ENCODE assay signal across 16 cellular contexts in genomic region chr18:57772387-57772799, GRCh38. TPM values are rescaled to one million over a fixed set of nuclear protein-coding genes. Genes with fewer than 3 reads are reported as not detected.
DNase-seq lines count a peak whose midpoint lies in the region; ATAC-seq, FAIRE-seq and TF ChIP-seq lines count a peak whose summit lies in the region.
"Had no signal": no experiment of that assay in that cellular context is flagged by ENCODE, and none has a peak within 500 bp of the region (broad histone marks: within the 10 kb centered on the region; RNA-seq: fewer than 3 reads in every experiment).

No MANE protein-coding gene starts in this region.

- H3K79me2 ChIP-seq in HCT116 (ENCODE audit: insufficient read depth, low read length) (peaks cover 7% of the 10 kb centered on the region; the same call in 1 of the 2 replicates), keratinocyte (ENCODE audit: control insufficient read depth, insufficient read depth, low read length) (peaks cover 14% of the 10 kb centered on the region)

- TF ChIP-seq RAD21 in HCT116 (IDR thresholded peaks at IDR 0.05; ENCODE audit: low read depth), result no peak

- dilution Hi-C loops in keratinocyte (cut with MboI; ENCODE audit: extremely low pct_ligation_motif_present, low sequenced_read_pairs), result no loop called here

- BruUV-seq in HCT116 (replicated peaks; lab: Mats Ljungman, UMichigan), result no TSS peak

- RAD21 ChIA-PET in HCT116 (lab: Charles Lee; ENCODE audit: low non-redundant PET in 1 of 2, low total read pairs in 2 of 2, uncharacterized antibody in 2 of 2, unreplicated experiment in 2 of 2), result interaction anchor here in 1 of 2 experiments (0.6 kb wide), 1 partner anchor 65 kb away, joined by 3 read pairs; no protein-coding TSS in a partner anchor

- no peaks in the 10 kb centered on the region for H3K9me1 ChIP-seq in keratinocyte (ENCODE audit: control insufficient read depth, extremely low read depth, insufficient read depth, low read length)

- no peak overlapping the region for H2AFZ ChIP-seq in HCT116 (ENCODE audit: low read depth, low read length, poor library complexity, severe bottlenecking)
- H2AFZ ChIP-seq in keratinocyte (ENCODE audit: control insufficient read depth, low read length), result no peak overlapping the region

- H3K9me3 ChIP-seq in HCT116 (ENCODE audit: control insufficient read depth in 1 of 2, insufficient read depth in 1 of 2, low read depth in 1 of 2, low read length in 2 of 2) (no peaks in the 10 kb centered on the region), RWPE2 (ENCODE audit: severe bottlenecking) (no peaks in the 10 kb centered on the region), keratinocyte (ENCODE audit: control insufficient read depth, low read depth, low read length) (no peaks in the 10 kb centered on the region), prostate gland (no peaks in the 10 kb centered on the region)
- H3K9me3 ChIP-seq: HAP-1, MG63 had no signal

- H3K4me1 ChIP-seq in HCT116 (ENCODE audit: control insufficient read depth in 1 of 2, insufficient read depth in 2 of 2, low read length in 2 of 2) (peaks cover 45 to 70% of the 10 kb centered on the region in 2 experiments), RWPE2 (ENCODE audit: insufficient read depth, poor library complexity, severe bottlenecking) (peaks cover 42% of the 10 kb centered on the region), keratinocyte (ENCODE audit: control insufficient read depth, extremely low read depth, insufficient read depth, low read length) (peaks cover 34% of the 10 kb centered on the region), prostate gland (replicated peaks) (peaks cover 11% of the 10 kb centered on the region)

- ATAC-seq in HCT116 (no peak), RWPE2 (ENCODE audit: low read depth) (no peak)
- ATAC-seq in activated naive CD4-positive, alpha-beta T cell treated with anti-CD3 and anti-CD28 coated beads, Interleukin-2, amount 50 U/mL, for 72 hours, result no peak
- ATAC-seq: activated CD8-positive, alpha-beta T cell treated with anti-CD3 and anti-CD28 coated beads for 36 hours; Right ventricle myocardium inferior; stimulated activated naive CD8-positive, alpha-beta T cell treated with anti-CD3 and anti-CD28 coated beads, Interleukin-15, Interleukin-2, amounts not matched to agents 100 U/mL and 50 U/mL, for 24 hours had no signal

- H3K36me3 ChIP-seq in HCT116 (ENCODE audit: control insufficient read depth in 1 of 2, insufficient read depth in 2 of 2, low read length in 2 of 2), result no peaks in the 10 kb centered on the region
- no peaks in the 10 kb centered on the region for H3K36me3 ChIP-seq in RWPE2 (ENCODE audit: low read depth)
- no peaks in the 10 kb centered on the region for H3K36me3 ChIP-seq in keratinocyte (ENCODE audit: control insufficient read depth in 2 of 2, extremely low read depth in 1 of 2, insufficient read depth in 2 of 2, low read length in 2 of 2)
- no peaks in the 10 kb centered on the region for H3K36me3 ChIP-seq in prostate gland
- H3K36me3 ChIP-seq: BLaER1 treated with 17β-estradiol and CSF1 and Interleukin-3, amounts not matched to agents 10 nM and 100 nM; brain microvascular endothelial cell; HAP-1 had no signal

- TF ChIP-seq CTCF in HCT116 (IDR thresholded peaks at IDR 0.05 in 2 of 3, conservative IDR thresholded peaks at IDR 0.05 in 1 of 3; ENCODE audit: borderline replicate concordance in 1 of 3, insufficient read depth in 1 of 3, low read depth in 2 of 3, low read length in 2 of 3) (no peak), RWPE2 (IDR thresholded peaks at IDR 0.05; ENCODE audit: poor library complexity, severe bottlenecking) (no peak), keratinocyte (optimal IDR thresholded peaks at IDR 0.05 in 1 of 3, IDR thresholded peaks at IDR 0.05 in 1 of 3, conservative IDR thresholded peaks at IDR 0.05 in 1 of 3; ENCODE audit: extremely low read depth in 1 of 3, insufficient read depth in 2 of 3, low read length in 3 of 3) (no peak), prostate gland (IDR thresholded peaks at IDR 0.05) (no peak)

- no peak overlapping the region for H3K4me3 Mint-ChIP-seq in activated CD4-positive, alpha-beta memory T cell treated with anti-CD3 and anti-CD28 coated beads, Interleukin-2, amount 10 ng/mL, durations not matched to agents 7 days and 5 days
- H3K4me3 Mint-ChIP-seq: activated CD8-positive, alpha-beta T cell treated with anti-CD3 and anti-CD28 coated beads for 36 hours had no signal

- H3K9me3 Mint-ChIP-seq in activated naive CD4-positive, alpha-beta T cell treated with anti-CD3 and anti-CD28 coated beads, Interleukin-2, amount 50 U/mL, for 72 hours, result no peaks in the 10 kb centered on the region
- no peaks in the 10 kb centered on the region for H3K9me3 Mint-ChIP-seq in activated CD4-positive, alpha-beta memory T cell treated with anti-CD3 and anti-CD28 coated beads, Interleukin-2, amount 10 ng/mL, durations not matched to agents 7 days and 5 days
- H3K9me3 Mint-ChIP-seq: activated CD8-positive, alpha-beta T cell treated with anti-CD3 and anti-CD28 coated beads for 36 hours had no signal

- no peak overlapping the region for H3K9ac ChIP-seq in HCT116 (ENCODE audit: low read length)
- H3K9ac ChIP-seq in keratinocyte (ENCODE audit: control insufficient read depth, extremely low read depth, insufficient read depth, low read length), result peak overlapping the region; percentile 42

- no peaks in the 10 kb centered on the region for H3K4me1 Mint-ChIP-seq in activated CD4-positive, alpha-beta memory T cell treated with anti-CD3 and anti-CD28 coated beads, Interleukin-2, amount 10 ng/mL, durations not matched to agents 7 days and 5 days

- H3K27me3 Mint-ChIP-seq in activated CD4-positive, alpha-beta memory T cell treated with anti-CD3 and anti-CD28 coated beads, Interleukin-2, amount 10 ng/mL, durations not matched to agents 7 days and 5 days, result no peaks in the 10 kb centered on the region
- H3K27me3 Mint-ChIP-seq: activated CD8-positive, alpha-beta T cell treated with anti-CD3 and anti-CD28 coated beads for 36 hours had no signal

- DNase-seq in HCT116 (ENCODE audit: low read depth, low spot score) (no peak), RWPE2 (ENCODE audit: low spot score) (no peak), keratinocyte (ENCODE audit: low read depth, low spot score) (no peak), prostate gland (ENCODE audit: low spot score) (peak; percentile 64), dermis blood vessel endothelial cell (no peak), globus pallidus (ENCODE audit: low spot score) (no peak)
- DNase-seq in activated naive CD4-positive, alpha-beta T cell treated with anti-CD3 and anti-CD28 coated beads, Interleukin-2, amount 50 U/mL, for 72 hours (ENCODE audit: low spot score in 2 of 2), result no peak
- DNase-seq in activated CD4-positive, alpha-beta memory T cell treated with anti-CD3 and anti-CD28 coated beads, Interleukin-2, amount 10 ng/mL, durations not matched to agents 7 days and 5 days, result no peak
- DNase-seq: activated CD8-positive, alpha-beta T cell treated with anti-CD3 and anti-CD28 coated beads for 36 hours; brain microvascular endothelial cell; MG63; midbrain; stimulated activated naive CD8-positive, alpha-beta T cell treated with anti-CD3 and anti-CD28 coated beads, Interleukin-15, Interleukin-2, amounts not matched to agents 100 U/mL and 50 U/mL, for 24 hours had no signal

- H3K9me2 ChIP-seq in HCT116 (ENCODE audit: insufficient read depth), result no peaks in the 10 kb centered on the region

- peak overlapping the region in 1 of 2 donors; percentile 52 for H3K27ac Mint-ChIP-seq in activated naive CD4-positive, alpha-beta T cell treated with anti-CD3 and anti-CD28 coated beads, Interleukin-2, amount 50 U/mL, for 72 hours
- H3K27ac Mint-ChIP-seq in activated CD4-positive, alpha-beta memory T cell treated with anti-CD3 and anti-CD28 coated beads, Interleukin-2, amount 10 ng/mL, durations not matched to agents 7 days and 5 days, result no peak overlapping the region
- H3K27ac Mint-ChIP-seq: activated CD8-positive, alpha-beta T cell treated with anti-CD3 and anti-CD28 coated beads for 36 hours had no signal

- CTCF ChIA-PET in HCT116 (lab: Charles Lee), result no interaction called here
- CTCF ChIA-PET in activated CD4-positive, alpha-beta memory T cell treated with anti-CD3 and anti-CD28 coated beads, Interleukin-2, amount 10 ng/mL, durations not matched to agents 7 days and 5 days (lab: Charles Lee), result no interaction called here

- H4K20me1 ChIP-seq in HCT116 (ENCODE audit: insufficient read depth) (no peaks in the 10 kb centered on the region), keratinocyte (ENCODE audit: control insufficient read depth, extremely low read depth, insufficient read depth, low read length) (no peaks in the 10 kb centered on the region)
- H4K20me1 ChIP-seq: BLaER1 treated with 17β-estradiol and CSF1 and Interleukin-3, amounts not matched to agents 10 nM and 100 nM had no signal

- FAIRE-seq in keratinocyte (lab: Jason Lieb, UNC), result peak; percentile 48

- H3K27me3 ChIP-seq in HCT116 (ENCODE audit: insufficient read depth, low read length) (no peaks in the 10 kb centered on the region), RWPE2 (ENCODE audit: insufficient read depth, poor library complexity, severe bottlenecking) (no peaks in the 10 kb centered on the region), keratinocyte (ENCODE audit: control insufficient read depth, extremely low read depth, insufficient read depth, low read length) (no peaks in the 10 kb centered on the region), prostate gland (replicated peaks; ENCODE audit: insufficient read depth) (no peaks in the 10 kb centered on the region)
- H3K27me3 ChIP-seq: BLaER1 treated with 17β-estradiol and CSF1 and Interleukin-3, amounts not matched to agents 10 nM and 100 nM; brain microvascular endothelial cell; MG63 had no signal

- H3K4me3 ChIP-seq in HCT116 (replicated peaks in 1 of 2; ENCODE audit: low read depth in 1 of 2, low read length in 2 of 2), result no peak overlapping the region
- no peak overlapping the region for H3K4me3 ChIP-seq in RWPE2 (ENCODE audit: severe bottlenecking)
- no peak overlapping the region for H3K4me3 ChIP-seq in keratinocyte (ENCODE audit: control insufficient read depth in 2 of 3, extremely low read depth in 1 of 3, insufficient read depth in 2 of 3, low read depth in 1 of 3, low read length in 3 of 3)
- H3K4me3 ChIP-seq in prostate gland, result no peak overlapping the region
- H3K4me3 ChIP-seq: BLaER1 treated with 17β-estradiol and CSF1 and Interleukin-3, amounts not matched to agents 10 nM and 100 nM; HAP-1; MG63 had no signal

- 64% methylated on average over 9 of the region's 9 CpGs for WGBS in prostate gland

- POLR2A ChIA-PET in HCT116 (lab: Charles Lee), result no interaction called here
- POLR2A ChIA-PET in activated CD4-positive, alpha-beta memory T cell treated with anti-CD3 and anti-CD28 coated beads, Interleukin-2, amount 10 ng/mL, durations not matched to agents 7 days and 5 days (lab: Charles Lee), result no interaction called here

- H3K36me3 Mint-ChIP-seq in activated naive CD4-positive, alpha-beta T cell treated with anti-CD3 and anti-CD28 coated beads, Interleukin-2, amount 50 U/mL, for 72 hours, result no peaks in the 10 kb centered on the region
- no peaks in the 10 kb centered on the region for H3K36me3 Mint-ChIP-seq in activated CD4-positive, alpha-beta memory T cell treated with anti-CD3 and anti-CD28 coated beads, Interleukin-2, amount 10 ng/mL, durations not matched to agents 7 days and 5 days (ENCODE audit: low read depth)

- H3K4me2 ChIP-seq in HCT116 (ENCODE audit: low read length), result peak overlapping the region; percentile 67
- H3K4me2 ChIP-seq in keratinocyte (ENCODE audit: control insufficient read depth, extremely low read depth, insufficient read depth, low read depth, low read length), result peak overlapping the region; percentile 95

- no peak for TF ChIP-seq POLR2A in HCT116 (IDR thresholded peaks at IDR 0.05; ENCODE audit: borderline replicate concordance, extremely low read depth, insufficient read depth, insufficient read length)
- no peak for TF ChIP-seq POLR2A in prostate gland (IDR thresholded peaks at IDR 0.05)

- H3K27ac ChIP-seq in HCT116 (ENCODE audit: low read depth, low read length) (no peak overlapping the region), RWPE2 (ENCODE audit: poor library complexity, severe bottlenecking) (peak overlapping the region; percentile 80), keratinocyte (ENCODE audit: control insufficient read depth, insufficient read depth, low read length) (peak overlapping the region; percentile 93), prostate gland (peak overlapping the region; percentile 56 to 65)
- H3K27ac ChIP-seq: brain microvascular endothelial cell had no signal

- intact Hi-C loops in HCT116 (cut with micrococcal nuclease) (no loop called here), prostate gland (cut with DNase I) (no loop called here)

RNA-seq across cellular contexts. Expression of gene ATP8B1, which starts 30.7 kb away (rescaled TPM):
- 15.9 TPM for total RNA-seq in HCT116 (2021; ENCODE audit: unreplicated experiment)
- 8.1 and 8.6 TPM in 2 replicates for polyA plus RNA-seq in HCT116 (2012)
- 14.6 to 20.4 TPM (median 15.7 TPM) in 3 replicates for polyA plus RNA-seq in keratinocyte
- 19.7 TPM for polyA plus RNA-seq in keratinocyte (2011; ENCODE audit: low read depth)
- polyA plus RNA-seq in keratinocyte (2011; cell fraction: cytosol; rRNA removed), result 6.4 and 11.7 TPM in 2 replicates
- 17.7 and 22.2 TPM in 2 replicates for polyA plus RNA-seq in keratinocyte (2011; cell fraction: nucleus; rRNA removed)
- 8.7 and 8.9 TPM in 2 replicates for polyA plus RNA-seq in keratinocyte (2012; ENCODE audit: low replicate concordance)
- 8.7 to 37.3 TPM (median 21.5 TPM) in 3 replicates for polyA minus RNA-seq in keratinocyte
- polyA minus RNA-seq in keratinocyte (2011; cell fraction: cytosol; rRNA and poly(A)+ RNA removed), result 10.0 TPM
- polyA minus RNA-seq in keratinocyte (2011; cell fraction: nucleus; rRNA and poly(A)+ RNA removed), result 27.5 and 45.5 TPM in 2 replicates
- total RNA-seq in prostate gland, result 100 to 1,000 TPM in 1 of 2 donors, 10 to 100 TPM in 1; 33.5 to 103 TPM
- 51.1 and 72.5 TPM in 2 replicates for total RNA-seq in dermis blood vessel endothelial cell
- total RNA-seq in activated naive CD4-positive, alpha-beta T cell treated with anti-CD3 and anti-CD28 coated beads, Interleukin-2, amount 50 U/mL, for 72 hours, result not detected
- total RNA-seq in activated CD4-positive, alpha-beta memory T cell treated with anti-CD3 and anti-CD28 coated beads, Interleukin-2, amount 10 ng/mL, durations not matched to agents 7 days and 5 days, result not detected

Comparison
In these comparisons a context has a peak if more than half of its experiments do, and no peak if none do; other contexts are left out.
1. RNA of gene ATP8B1, which starts 30.7 kb away (total RNA-seq): 33.5 to 103 TPM in prostate gland, 51.1 to 72.5 TPM in dermis blood vessel endothelial cell and 15.9 TPM in HCT116 (single experiment); not detected in activated naive CD4-positive, alpha-beta T cell treated with anti-CD3 and anti-CD28 coated beads, Interleukin-2, amount 50 U/mL, for 72 hours and not detected in activated CD4-positive, alpha-beta memory T cell treated with anti-CD3 and anti-CD28 coated beads, Interleukin-2, amount 10 ng/mL, durations not matched to agents 7 days and 5 days; every median in the first group is over 10 times any median in the second.